38 cellular contexts compared by ENCODE assay signal in genomic region chr4:5072948-5073347, GRCh38. TPM values are rescaled to one million over a fixed set of nuclear protein-coding genes. Genes with fewer than 3 reads are reported as not detected.
"Had no signal": no experiment of that assay in that cellular context is flagged by ENCODE, and none has a peak within 500 bp of the region (broad histone marks: within the 10 kb centered on the region; RNA-seq: fewer than 3 reads in every experiment).

No MANE protein-coding gene starts in this region.

- H3K27me3 ChIP-seq: MG63 had no signal

- H3K4me3 ChIP-seq: MG63 had no signal

- H3K9me3 ChIP-seq: MG63 had no signal

- H3K36me3 ChIP-seq: MG63 had no signal

- DNase-seq: Karpas-422, Kasumi-1, MG63, MM.1S, MV-4-11, NCI-H1048, NCI-H1092, NCI-H1092 treated with DMSO at 0.1 percent for 48 hours, NCI-H1105, NCI-H1105 treated with DMSO at 0.1 percent for 48 hours, NCI-H1417, NCI-H1417 treated with DMSO at 0.1 percent for 48 hours, NCI-H1436, NCI-H1436 treated with DMSO at 0.1 percent for 48 hours, NCI-H146, NCI-H1694, NCI-H1694 treated with DMSO at 0.1 percent for 48 hours, NCI-H187, NCI-H187 treated with DMSO at 0.1 percent for 48 hours, NCI-H1930, NCI-H2029, NCI-H2029 treated with DMSO at 0.1 percent for 48 hours, NCI-H2081, NCI-H2081 treated with DMSO at 0.1 percent for 48 hours, NCI-H2107, NCI-H2171, NCI-H2171 treated with DMSO at 0.1 percent for 48 hours, NCI-H2227 treated with DMSO at 0.1 percent for 48 hours, NCI-H226, NCI-H345, NCI-H446, NCI-H446 treated with DMSO at 0.1 percent for 48 hours, NCI-H510A, NCI-H510A treated with DMSO at 0.1 percent for 48 hours, NCI-H524 had no signal

RNA-seq across cellular contexts. Expression of gene STK32B, which starts 21.7 kb away (rescaled TPM):
- total RNA-seq: MCF 10A had no signal

RNA-seq across cellular contexts. Expression of gene CYTL1, which starts 53.7 kb away (rescaled TPM):
- total RNA-seq: LHCN-M2, MCF 10A, NCI-H460 had no signal
